8 cellular contexts compared by ENCODE assay signal in the genomic region with DNA sequence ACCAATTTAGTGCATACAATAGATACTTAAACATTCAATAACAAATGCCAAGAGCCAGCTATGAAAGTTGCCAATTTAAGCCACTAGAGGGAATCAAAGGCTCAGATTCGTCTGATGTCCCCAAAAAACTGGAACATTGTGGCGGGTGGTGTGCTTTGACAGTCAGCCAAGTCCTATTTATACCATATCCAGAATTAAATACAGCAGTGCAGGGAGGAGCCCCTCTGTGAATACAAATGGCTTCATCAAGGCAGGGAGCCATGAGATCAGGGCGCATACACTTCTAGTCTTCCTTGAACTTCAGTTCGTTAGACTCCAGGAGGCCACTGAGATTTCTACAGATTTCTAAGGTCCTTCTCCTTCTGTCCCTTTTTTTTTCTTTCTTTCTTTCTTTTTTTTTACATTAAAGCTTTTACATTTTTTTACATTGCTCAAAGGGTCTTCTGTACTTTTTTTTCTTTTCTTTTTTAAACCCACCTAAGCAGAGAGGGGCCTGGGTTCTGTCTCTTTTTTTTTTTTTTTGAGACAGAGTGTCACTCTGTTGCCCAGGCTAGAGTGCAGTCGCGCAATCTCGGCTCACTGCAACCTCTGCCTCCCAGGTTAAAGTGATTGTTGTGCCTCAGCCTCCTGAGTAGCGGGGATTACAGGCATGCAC. TPM values are rescaled to one million over a fixed set of nuclear protein-coding genes. Genes with fewer than 3 reads are reported as not detected.
DNase-seq lines count a peak whose midpoint lies in the region; ATAC-seq and TF ChIP-seq lines count a peak whose summit lies in the region.

No MANE protein-coding gene starts in this region.

- no peaks in the 10 kb centered on the region for H3K9me3 ChIP-seq in Panc1 (ENCODE audit: control insufficient read depth, insufficient read depth, low read depth, low read length)

- H3K4me1 ChIP-seq in Panc1 (ENCODE audit: control insufficient read depth, insufficient read depth, low read length), result no peaks in the 10 kb centered on the region

- ATAC-seq in Panc1, result peak; percentile 85
- ATAC-seq in sciatic nerve, result peak; percentile 71
- no peak for ATAC-seq in HG02840 (IDR thresholded peaks at IDR 0.05; ENCODE audit: low FRiP score, unreplicated experiment)
- ATAC-seq in HG02798 (IDR thresholded peaks at IDR 0.05; ENCODE audit: poor library complexity, unreplicated experiment), result no peak

- H3K27me3 ChIP-seq in Panc1 (ENCODE audit: control insufficient read depth, insufficient read depth, low read length), result no peaks in the 10 kb centered on the region

- no TSS peak for BruUV-seq in Panc1 (replicated peaks; lab: Mats Ljungman, UMichigan)

- in situ Hi-C loops in Panc1 (cut with HindIII; ENCODE audit: low pct_unique_long_range_greater_than_20kb, low sequenced_read_pairs), result no loop called here
- in situ Hi-C loops in astrocyte of the spinal cord (cut with HindIII; ENCODE audit: low sequenced_read_pairs), result loop anchor here (25.0 kb wide), 1 partner anchor 159 kb away; no protein-coding TSS in a partner anchor

- POLR2A ChIA-PET in Panc1 (lab: Charles Lee), result interaction anchor here (0.6 to 1.4 kb wide), 2 partner anchors 17 to 144 kb away, joined by 3 to 4 read pairs; no protein-coding TSS in a partner anchor

- H3K36me3 ChIP-seq in Panc1 (ENCODE audit: control insufficient read depth, insufficient read depth, low read length), result no peaks in the 10 kb centered on the region

- no peak overlapping the region for H3K27ac ChIP-seq in Panc1 (ENCODE audit: low read length)

- peak; percentile 87 for TF ChIP-seq CTCF in Panc1 (IDR thresholded peaks at IDR 0.05)
- TF ChIP-seq CTCF in astrocyte of the spinal cord (IDR thresholded peaks at IDR 0.05; ENCODE audit: low read depth, low read length), result peak; percentile 68

- H3K4me3 ChIP-seq in Panc1 (ENCODE audit: low read depth in 2 of 2, low read length in 2 of 2) (no peak overlapping the region), astrocyte of the spinal cord (ENCODE audit: low read depth, low read length) (no peak overlapping the region)

- CTCF ChIA-PET in Panc1 (lab: Charles Lee), result interaction anchor here (0.6 to 3.0 kb wide), 11 partner anchors 42 to 375 kb away, joined by 3 to 36 read pairs (median 5); a partner anchor contains a TSS

- DNase-seq in EL (peak; percentile 65), LHCN-M2 (ENCODE audit: low read depth) (peak; percentile 73), Panc1 (ENCODE audit: low read depth, low spot score) (peak; percentile 59), astrocyte of the spinal cord (ENCODE audit: low read depth, low spot score) (peak; percentile 81), hepatic stellate cell (ENCODE audit: low spot score) (peak; percentile 68), sciatic nerve (ENCODE audit: low spot score) (peak; percentile 63)

- intact Hi-C loops in Panc1 (cut with micrococcal nuclease; ENCODE audit: unreplicated experiment) (loop anchor here (2.0 to 10.0 kb wide), 3 partner anchors 143 to 481 kb away; no protein-coding TSS in a partner anchor), sciatic nerve (cut with DNase I) (no loop called here)

RNA-seq across cellular contexts. Expression of a gene that starts 41.5 kb away (rescaled TPM):
- 2,360 and 2,955 TPM in 2 replicates for total RNA-seq in LHCN-M2 (2014; rRNA removed)
- polyA plus RNA-seq in LHCN-M2 (2012), result 1,360 TPM
- total RNA-seq in Panc1 (2021; ENCODE audit: unreplicated experiment), result 1,755 TPM
- 990 TPM for polyA plus RNA-seq in Panc1 (2012; ENCODE audit: insufficient read length)
- total RNA-seq in sciatic nerve, result 565 TPM

Comparison
In these comparisons a context has a peak if more than half of its experiments do, and no peak if none do; other contexts are left out.
1. ATAC-seq: peak in Panc1 (single experiment) and sciatic nerve (single experiment); none in HG02840 (single experiment) and HG02798 (single experiment).
2. Peak in every context shown above with its lines, with median percentiles within 50 percentile points of each other: DNase-seq.